7 cellular contexts compared by ENCODE assay signal in genomic region chr16:30367349-30368009, GRCh38. TPM values are rescaled to one million over a fixed set of nuclear protein-coding genes. Genes with fewer than 3 reads are reported as not detected.
DNase-seq lines count a peak whose midpoint lies in the region; ATAC-seq and TF ChIP-seq lines count a peak whose summit lies in the region.
"Had no signal": no experiment of that assay in that cellular context is flagged by ENCODE, and none has a peak within 500 bp of the region (broad histone marks: within the 10 kb centered on the region; RNA-seq: fewer than 3 reads in every experiment).

No MANE protein-coding gene starts in this region.

- DNase-seq in endothelial cell (ENCODE audit: low spot score) (no peak), medulla oblongata (ENCODE audit: extremely low spot score) (no peak), NCI-H128 (lab: John Stamatoyannopoulos, UW; ENCODE audit: unreplicated experiment) (no peak)
- DNase-seq: stimulated activated CD4-positive, alpha-beta T cell treated with anti-CD3 and anti-CD28 coated beads, Interleukin-1b, Interleukin-23, amount 100 ng/mL, for 48 hours had no signal

- no peak overlapping the region for H3K27ac ChIP-seq in OCI-LY1 (ENCODE audit: low read depth, low read length, poor library complexity, severe bottlenecking)
- H3K27ac ChIP-seq in skeletal muscle tissue (ENCODE audit: low read depth, low read length) = peak overlapping the region; percentile 69

- peak overlapping the region; percentile 89 for H3K4me2 ChIP-seq in OCI-LY1 (ENCODE audit: low read length)

- H3K4me1 Mint-ChIP-seq in endothelial cell (ENCODE audit: unreplicated experiment) = peaks cover 35% of the 10 kb centered on the region

- H3K9me3 ChIP-seq in OCI-LY1 (ENCODE audit: low read length) = no peaks in the 10 kb centered on the region
- no peaks in the 10 kb centered on the region for H3K9me3 ChIP-seq in skeletal muscle tissue (ENCODE audit: control insufficient read depth in 3 of 3, low read length in 3 of 3)

- H3K27ac Mint-ChIP-seq in endothelial cell (ENCODE audit: unreplicated experiment) = peak overlapping the region; percentile 37

- no peaks in the 10 kb centered on the region for H4K20me1 ChIP-seq in OCI-LY1 (ENCODE audit: insufficient read depth, low read length)

- H2AFZ ChIP-seq in OCI-LY1 (ENCODE audit: low read length) = no peak overlapping the region

- H3K9me3 Mint-ChIP-seq in endothelial cell (ENCODE audit: unreplicated experiment) = no peaks in the 10 kb centered on the region

- peaks cover 25% of the 10 kb centered on the region for H3K36me3 Mint-ChIP-seq in endothelial cell (ENCODE audit: low read depth, unreplicated experiment)

- H3K27me3 Mint-ChIP-seq in endothelial cell (ENCODE audit: unreplicated experiment) = peaks cover 15% of the 10 kb centered on the region

- peak overlapping the region; percentile 93 for H3K4me3 Mint-ChIP-seq in endothelial cell (ENCODE audit: unreplicated experiment)

- H3F3A ChIP-seq in OCI-LY1 (ENCODE audit: insufficient read depth, low read length) = no peaks in the 10 kb centered on the region

- no peaks in the 10 kb centered on the region for H3K27me3 ChIP-seq in OCI-LY1 (ENCODE audit: insufficient read depth, low read length)
- no peaks in the 10 kb centered on the region for H3K27me3 ChIP-seq in skeletal muscle tissue (ENCODE audit: control insufficient read depth in 3 of 3, insufficient read depth in 3 of 3, low read length in 3 of 3)

- H3K9ac ChIP-seq in OCI-LY1 (ENCODE audit: low read length) (peak overlapping the region; percentile 89), skeletal muscle tissue (ENCODE audit: low read depth in 1 of 3, low read length in 3 of 3) (peak overlapping the region; percentile 85 to 91 (median 89))

- ATAC-seq in GM18867 (IDR thresholded peaks at IDR 0.05; ENCODE audit: unreplicated experiment) = no peak

- H3K4me1 ChIP-seq in OCI-LY1 (ENCODE audit: insufficient read depth, low read length, severe bottlenecking) = peaks cover 39% of the 10 kb centered on the region
- peaks cover 38 to 57% (median 44%) of the 10 kb centered on the region in 3 donors for H3K4me1 ChIP-seq in skeletal muscle tissue (ENCODE audit: control insufficient read depth in 3 of 3, insufficient read depth in 3 of 3, low read length in 3 of 3)

- no peak for TF ChIP-seq CTCF in OCI-LY1 (IDR thresholded peaks at IDR 0.05; ENCODE audit: low read length)
- TF ChIP-seq CTCF in endothelial cell (IDR thresholded peaks at IDR 0.05; ENCODE audit: unreplicated experiment) = no peak

- H3K36me3 ChIP-seq in OCI-LY1 (ENCODE audit: insufficient read depth, low read length) (peaks cover 43% of the 10 kb centered on the region; the same call in 1 of the 2 replicates), skeletal muscle tissue (ENCODE audit: control insufficient read depth in 3 of 3, insufficient read depth in 3 of 3, low read length in 3 of 3) (peaks cover 12 to 21% (median 16%) of the 10 kb centered on the region in 3 donors)

- H3K9me2 ChIP-seq in OCI-LY1 (ENCODE audit: low read depth, low read length) = no peaks in the 10 kb centered on the region

- peaks cover 33% of the 10 kb centered on the region for H3K79me2 ChIP-seq in OCI-LY1 (ENCODE audit: insufficient read depth, low read length)

- H3K4me3 ChIP-seq in OCI-LY1 (ENCODE audit: low read depth, low read length, poor library complexity, severe bottlenecking) = peak overlapping the region; percentile 97
- H3K4me3 ChIP-seq in skeletal muscle tissue (ENCODE audit: low read length in 3 of 3) = peak overlapping the region; percentile 85 to 93 (median 88)

RNA-seq across cellular contexts. Expression of gene TBC1D10B, which starts 2.8 kb away (rescaled TPM):
- total RNA-seq in endothelial cell (ENCODE audit: unreplicated experiment) (62.4 TPM), skeletal muscle tissue (24.5 TPM)

RNA-seq across cellular contexts. Expression of gene MYL11, which starts 7.1 kb away (rescaled TPM):
- total RNA-seq in endothelial cell (ENCODE audit: unreplicated experiment) (0.85 TPM), skeletal muscle tissue (12,119 TPM)

RNA-seq across cellular contexts. Expression of gene CD2BP2, which starts 12.4 kb away (rescaled TPM):
- 77.2 TPM for total RNA-seq in endothelial cell (ENCODE audit: unreplicated experiment)
- 24.5 TPM for total RNA-seq in skeletal muscle tissue

RNA-seq across cellular contexts. Expression of gene SEPTIN1, which starts 14.9 kb away (rescaled TPM):
- total RNA-seq in endothelial cell (ENCODE audit: unreplicated experiment) = 1.6 TPM
- total RNA-seq in skeletal muscle tissue = 0.52 TPM

RNA-seq across cellular contexts. Expression of gene ZNF48, which starts 27.7 kb away (rescaled TPM):
- total RNA-seq in endothelial cell (ENCODE audit: unreplicated experiment) (40.4 TPM), skeletal muscle tissue (6.3 TPM)

Comparison
In these comparisons a context has a peak if more than half of its experiments do, and no peak if none do; other contexts are left out.
1. RNA of gene MYL11, which starts 7.1 kb away (total RNA-seq): 12,119 TPM in skeletal muscle tissue (single experiment); 0.85 TPM in endothelial cell (single experiment); every median in the first group is over 1,000 times any median in the second.